In the genomic region with DNA sequence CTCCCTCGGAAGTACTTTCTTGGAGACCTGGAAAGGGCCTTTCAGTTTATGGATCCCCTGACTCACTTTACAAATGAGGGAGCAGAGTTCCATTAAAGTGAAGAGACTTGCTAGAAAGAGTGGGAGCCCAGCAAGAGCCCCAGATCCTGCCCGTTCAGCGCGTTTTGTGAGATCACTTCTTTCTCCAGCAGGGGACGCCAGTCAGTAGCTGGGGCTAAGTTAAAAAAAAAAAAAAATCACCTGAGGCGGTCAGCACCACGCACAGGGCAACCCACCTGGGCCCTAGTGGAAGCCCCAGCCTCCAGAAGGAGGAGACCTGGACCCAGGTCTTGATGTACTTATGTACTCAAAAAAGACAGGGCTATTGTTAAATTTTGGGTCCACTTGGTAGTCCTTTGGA, we compare ENCODE assay signal across 22 cellular contexts. TPM values are rescaled to one million over a fixed set of nuclear protein-coding genes. Genes with fewer than 3 reads are reported as not detected.
DNase-seq lines count a peak whose midpoint lies in the region; ATAC-seq, FAIRE-seq and TF ChIP-seq lines count a peak whose summit lies in the region.
"Had no signal": no experiment of that assay in that cellular context is flagged by ENCODE, and none has a peak within 500 bp of the region (broad histone marks: within the 10 kb centered on the region; RNA-seq: fewer than 3 reads in every experiment).

No MANE protein-coding gene starts in this region.

- TF ChIP-seq POLR2A in A549 (IDR thresholded peaks at IDR 0.05; ENCODE audit: low read length) = no peak
- TF ChIP-seq POLR2A in GM12878 (IDR thresholded peaks at IDR 0.05; ENCODE audit: low read depth, low read length) = no peak
- TF ChIP-seq POLR2A in spleen (IDR thresholded peaks at IDR 0.05) = no peak

- no peaks in the 10 kb centered on the region for H4K20me1 ChIP-seq in Karpas-422 (ENCODE audit: insufficient read depth, low read depth, low read length)
- H4K20me1 ChIP-seq in GM12878 (ENCODE audit: control insufficient read depth, insufficient read depth) = no peaks in the 10 kb centered on the region

- TF ChIP-seq RAD21 in A549 (conservative IDR thresholded peaks at IDR 0.05 in 1 of 2, IDR thresholded peaks at IDR 0.05 in 1 of 2) = peak; percentile 57 to 68
- 0 out of 2 replicates have a peak, but pooled peaks have one; percentile 13 for TF ChIP-seq RAD21 in GM12878 (IDR thresholded peaks at IDR 0.05; ENCODE audit: insufficient read depth, low read depth, low read length)

- no peak overlapping the region for H3K4me3 Mint-ChIP-seq in T-helper 2 cell treated with Interferon-gamma antibody and Interleukin-4, amounts not matched to agents 5 μg/mL and 100 μg/mL, for 36 hours
- H3K4me3 Mint-ChIP-seq: activated CD4-positive, alpha-beta T cell treated with anti-CD3 and anti-CD28 coated beads, Interleukin-2, amount 10 ng/mL, durations not matched to agents 7 days and 5 days; activated naive CD8-positive, alpha-beta T cell treated with anti-CD3 and anti-CD28 coated beads, Interleukin-2, amount 10 ng/mL, durations not matched to agents 7 days and 5 days; activated T-cell treated with anti-CD3 and anti-CD28 coated beads, Interleukin-2, amount 50 U/mL, for 4 hours; mesothelial cell of epicardium had no signal

- no peak overlapping the region for H3K27ac Mint-ChIP-seq in T-helper 2 cell treated with Interferon-gamma antibody and Interleukin-4, amounts not matched to agents 5 μg/mL and 100 μg/mL, for 36 hours
- H3K27ac Mint-ChIP-seq: activated CD4-positive, alpha-beta T cell treated with anti-CD3 and anti-CD28 coated beads, Interleukin-2, amount 10 ng/mL, durations not matched to agents 7 days and 5 days; activated naive CD8-positive, alpha-beta T cell treated with anti-CD3 and anti-CD28 coated beads, Interleukin-2, amount 10 ng/mL, durations not matched to agents 7 days and 5 days; mesothelial cell of epicardium had no signal

- H3K9me3 Mint-ChIP-seq in T-helper 2 cell treated with Interferon-gamma antibody and Interleukin-4, amounts not matched to agents 5 μg/mL and 100 μg/mL, for 36 hours = no peaks in the 10 kb centered on the region
- H3K9me3 Mint-ChIP-seq: activated CD4-positive, alpha-beta T cell treated with anti-CD3 and anti-CD28 coated beads, Interleukin-2, amount 10 ng/mL, durations not matched to agents 7 days and 5 days had no signal

- H3K27me3 Mint-ChIP-seq in T-helper 2 cell treated with Interferon-gamma antibody and Interleukin-4, amounts not matched to agents 5 μg/mL and 100 μg/mL, for 36 hours (ENCODE audit: low read depth) = peaks cover 6% of the 10 kb centered on the region

- no peaks in the 10 kb centered on the region for H3K79me2 ChIP-seq in Karpas-422 (ENCODE audit: low read length)
- H3K79me2 ChIP-seq in GM12878 (ENCODE audit: control insufficient read depth, insufficient read depth, low read length) = no peaks in the 10 kb centered on the region

- TF ChIP-seq CTCF in A549 (IDR thresholded peaks at IDR 0.05) = peak; percentile 50
- peak; percentile 23 for TF ChIP-seq CTCF in GM06990 (IDR thresholded peaks at IDR 0.05; ENCODE audit: insufficient read depth, low read length, poor library complexity, severe bottlenecking)
- TF ChIP-seq CTCF in GM12878 (IDR thresholded peaks at IDR 0.05 in 2 of 3, conservative IDR thresholded peaks at IDR 0.05 in 1 of 3; ENCODE audit: control insufficient read depth in 2 of 3, extremely low read depth in 1 of 3, insufficient read depth in 1 of 3, low read depth in 3 of 3, low read length in 3 of 3) = peak in 2 of 3 experiments; percentile 28 to 31; a peak in 3 of 6 replicates
- no peak for TF ChIP-seq CTCF in spleen (IDR thresholded peaks at IDR 0.05 in 8 of 11, conservative IDR thresholded peaks at IDR 0.05 in 3 of 11)

- H3K9me2 ChIP-seq in Karpas-422 (replicated peaks; ENCODE audit: insufficient read depth, low read length) = no peaks in the 10 kb centered on the region

- H3K9ac ChIP-seq in Karpas-422 (ENCODE audit: low read length) (no peak overlapping the region), GM12878 (ENCODE audit: control insufficient read depth, insufficient read depth, low read length) (no peak overlapping the region)

- POLR2A ChIA-PET in A549 (lab: Yijun Ruan, JAX) (no interaction called here), GM12878 (lab: Charles Lee) (no interaction called here)

- TF ChIP-seq EP300 in A549 (IDR thresholded peaks at IDR 0.05) = no peak
- no peak for TF ChIP-seq EP300 in GM12878 (IDR thresholded peaks at IDR 0.05; ENCODE audit: borderline replicate concordance in 1 of 2, control insufficient read depth in 1 of 2, low read depth in 2 of 2, low read length in 2 of 2)

- H3K27me3 ChIP-seq in GM06990 (replicated peaks; ENCODE audit: control insufficient read depth, insufficient read depth, low read length) = no peaks in the 10 kb centered on the region
- no peaks in the 10 kb centered on the region for H3K27me3 ChIP-seq in Karpas-422 (ENCODE audit: low read length)
- no peaks in the 10 kb centered on the region for H3K27me3 ChIP-seq in GM12878 (replicated peaks in 1 of 2; ENCODE audit: control insufficient read depth in 2 of 2, insufficient read depth in 2 of 2, low read length in 1 of 2)
- no peaks in the 10 kb centered on the region for H3K27me3 ChIP-seq in spleen (replicated peaks in 1 of 7)
- H3K27me3 ChIP-seq: transverse colon had no signal

- H3K4me3 ChIP-seq in A549 (0 out of 3 replicates have a peak overlapping the region, but pooled peaks have one; percentile 14), GM06990 (replicated peaks; ENCODE audit: low read depth, low read length) (no peak overlapping the region), Karpas-422 (ENCODE audit: low read length) (no peak overlapping the region), GM12878 (no peak overlapping the region), spleen (no peak overlapping the region)
- H3K4me3 ChIP-seq: heart left ventricle, transverse colon had no signal

- peak; percentile 59 to 86; a peak in 5 of 6 replicates for ATAC-seq in A549
- ATAC-seq in GM12878 = no peak
- ATAC-seq: activated T-cell treated with anti-CD3 and anti-CD28 coated beads, Interleukin-2, amount 50 U/mL, for 4 hours; heart left ventricle had no signal

- H2AFZ ChIP-seq in Karpas-422 (ENCODE audit: low read length) = no peak overlapping the region
- no peak overlapping the region for H2AFZ ChIP-seq in GM12878 (ENCODE audit: control insufficient read depth, low read depth, low read length)

- H3K4me1 Mint-ChIP-seq in T-helper 2 cell treated with Interferon-gamma antibody and Interleukin-4, amounts not matched to agents 5 μg/mL and 100 μg/mL, for 36 hours (ENCODE audit: low read depth) = no peaks in the 10 kb centered on the region
- H3K4me1 Mint-ChIP-seq: activated CD4-positive, alpha-beta T cell treated with anti-CD3 and anti-CD28 coated beads, Interleukin-2, amount 10 ng/mL, durations not matched to agents 7 days and 5 days; activated naive CD8-positive, alpha-beta T cell treated with anti-CD3 and anti-CD28 coated beads, Interleukin-2, amount 10 ng/mL, durations not matched to agents 7 days and 5 days; mesothelial cell of epicardium had no signal

- H3K4me2 ChIP-seq in A549 (peak overlapping the region; percentile 37; the same call in 2 of the 3 replicates), Karpas-422 (ENCODE audit: low read depth, low read length, poor library complexity, severe bottlenecking) (no peak overlapping the region), GM12878 (ENCODE audit: control insufficient read depth, insufficient read depth) (no peak overlapping the region)

- in situ Hi-C loops in GM12878 (cut with MboI) = no loop called here

- CTCF ChIA-PET in A549 (lab: Yijun Ruan, JAX) (interaction anchor here (0.6 to 1.8 kb wide), 17 partner anchors 9 to 407 kb away, joined by 3 to 8 read pairs (median 4); no protein-coding TSS in a partner anchor), GM12878 (lab: Yijun Ruan, JAX) (interaction anchor here (1.1 kb wide), 1 partner anchor 229 kb away, joined by 5 read pairs; no protein-coding TSS in a partner anchor)

- 0 out of 6 replicates have a peak overlapping the region, but pooled peaks of 1 of the 2 experiments have one; percentile 12 for H3K27ac ChIP-seq in A549
- no peak overlapping the region for H3K27ac ChIP-seq in Karpas-422 (ENCODE audit: low read length)
- H3K27ac ChIP-seq in GM12878 (ENCODE audit: control insufficient read depth, insufficient read depth) = no peak overlapping the region
- H3K27ac ChIP-seq in spleen = no peak overlapping the region
- H3K27ac ChIP-seq: epithelial cell of prostate, heart left ventricle, transverse colon had no signal

- no TSS peak for BruUV-seq in GM12878 (replicated peaks; lab: Mats Ljungman, UMichigan)

- H3K4me1 ChIP-seq in A549 (no peaks in the 10 kb centered on the region), Karpas-422 (ENCODE audit: low read length) (no peaks in the 10 kb centered on the region), GM12878 (ENCODE audit: control insufficient read depth, insufficient read depth, low read length) (no peaks in the 10 kb centered on the region), spleen (no peaks in the 10 kb centered on the region)
- H3K4me1 ChIP-seq: heart left ventricle, transverse colon had no signal

- H3K9me3 ChIP-seq in A549 = no peaks in the 10 kb centered on the region
- no peaks in the 10 kb centered on the region for H3K9me3 ChIP-seq in Karpas-422 (ENCODE audit: low read length)
- no peaks in the 10 kb centered on the region for H3K9me3 ChIP-seq in GM12878 (replicated peaks; ENCODE audit: control insufficient read depth, insufficient read depth, low read length)
- H3K9me3 ChIP-seq in spleen = peaks cover 0 to 18% (median 0%) of the 10 kb centered on the region in 8 donors
- H3K9me3 ChIP-seq: transverse colon had no signal

- H3K36me3 ChIP-seq in GM06990 (ENCODE audit: control insufficient read depth, insufficient read depth, low read length) (no peaks in the 10 kb centered on the region), Karpas-422 (ENCODE audit: insufficient read depth, low read length) (no peaks in the 10 kb centered on the region), GM12878 (ENCODE audit: control insufficient read depth in 2 of 2, insufficient read depth in 2 of 2, low read length in 1 of 2) (no peaks in the 10 kb centered on the region), spleen (no peaks in the 10 kb centered on the region)
- H3K36me3 ChIP-seq: heart left ventricle, transverse colon had no signal

- intact Hi-C loops in GM12878 (cut with micrococcal nuclease; ENCODE audit: unreplicated experiment) = no loop called here
- intact Hi-C loops in spleen (cut with DNase I; ENCODE audit: low total_unique reads) = no loop called here

- RAD21 ChIA-PET in GM12878 (lab: Charles Lee; ENCODE audit: unreplicated experiment) = no interaction called here

- SMC1A ChIA-PET in GM12878 (lab: Charles Lee; ENCODE audit: uncharacterized antibody, unreplicated experiment) = no interaction called here

- 24% methylated on average over 7 of the region's 7 CpGs for WGBS in A549 (ENCODE audit: missing lambda C conversion rate)
- WGBS in GM12878 (ENCODE audit: insufficient coverage, insufficient replicate concordance, low lambda C conversion rate, missing lambda C conversion rate) = 20% methylated on average over 7 of the region's 7 CpGs
- 78 to 88% (median 83%) methylated on average over 7 of the region's 7 CpGs for WGBS in spleen, 5 donors

- DNase-seq in A549 (ENCODE audit: low read depth in 1 of 2, low spot score in 1 of 2) = peak; percentile 27 to 49
- no peak for DNase-seq in GM06990 (ENCODE audit: extremely low read depth, insufficient read length)
- DNase-seq in Karpas-422 = peak; percentile 69
- no peak for DNase-seq in GM12878 (ENCODE audit: low read depth, low spot score)
- no peak for DNase-seq in spleen
- DNase-seq in T-helper 2 cell treated with Interferon-gamma antibody and Interleukin-4, amounts not matched to agents 5 μg/mL and 100 μg/mL, for 36 hours (ENCODE audit: low spot score) = no peak
- no peak for DNase-seq in NCI-H748 (lab: John Stamatoyannopoulos, UW; ENCODE audit: unreplicated experiment)
- DNase-seq in SKM-1 treated with dmso at 0.1 percent for 144 hours (lab: John Stamatoyannopoulos, UW; ENCODE audit: unreplicated experiment) = no peak
- DNase-seq: activated CD4-positive, alpha-beta T cell treated with anti-CD3 and anti-CD28 coated beads, Interleukin-2, amount 10 ng/mL, durations not matched to agents 7 days and 5 days; activated naive CD8-positive, alpha-beta T cell treated with anti-CD3 and anti-CD28 coated beads, Interleukin-2, amount 10 ng/mL, durations not matched to agents 7 days and 5 days; activated T-cell treated with anti-CD3 and anti-CD28 coated beads, Interleukin-2, amount 50 U/mL, for 4 hours; AML-193; cerebellar nuclear complex; heart left ventricle; NCI-H2081; NCI-H82; stimulated activated CD4-positive, alpha-beta T cell treated with anti-CD3 and anti-CD28 coated beads, Interleukin-4, amount 100 ng/mL, for 4 hours; transverse colon had no signal

- no peaks in the 10 kb centered on the region for H3K36me3 Mint-ChIP-seq in T-helper 2 cell treated with Interferon-gamma antibody and Interleukin-4, amounts not matched to agents 5 μg/mL and 100 μg/mL, for 36 hours (ENCODE audit: low read depth)
- H3K36me3 Mint-ChIP-seq: activated naive CD8-positive, alpha-beta T cell treated with anti-CD3 and anti-CD28 coated beads, Interleukin-2, amount 10 ng/mL, durations not matched to agents 7 days and 5 days; mesothelial cell of epicardium had no signal

- no peak for FAIRE-seq in A549 (lab: Jason Lieb, UNC)
- no peak for FAIRE-seq in GM12878 (lab: Jason Lieb, UNC)
- FAIRE-seq: keratinocyte had no signal

RNA-seq across cellular contexts. Expression of a gene that starts 40.8 kb away (rescaled TPM):
- polyA plus RNA-seq in A549 (2011; rRNA removed) = 2.9 and 3.3 TPM in 2 replicates
- polyA plus RNA-seq in A549 (2012; cell fraction: cytosol; rRNA removed) = 3.5 and 6.7 TPM in 2 replicates
- polyA plus RNA-seq in A549 (2012; cell fraction: nucleus; rRNA removed) = 7.9 and 11.3 TPM in 2 replicates
- polyA plus RNA-seq in A549 (2017; fragmentation: RNase III; extraction: RNeasy Plus Mini Kit Qiagen cat#74134 plus additional on column Dnase treatment) = 1.7 to 3.0 TPM (median 2.3 TPM) in 3 replicates
- 3.0 and 3.4 TPM in 2 replicates for polyA minus RNA-seq in A549 (2011; rRNA and poly(A)+ RNA removed)
- total RNA-seq in Karpas-422 (2014; rRNA removed; shearing (Covaris generic); ENCODE audit: low replicate concordance) = not detected in 2 replicates
- not detected in 2 replicates for total RNA-seq in GM12878 (2013; cell fraction: nucleolus; rRNA removed)
- 0.05 and 0.11 TPM in 2 replicates for total RNA-seq in GM12878 (2014; rRNA removed)
- not detected in 2 replicates for total RNA-seq in GM12878 (2014; rRNA removed; fragmentation: Illumina TruSeq; extraction: Trizol)
- 0.13 TPM in 1 of 2 replicates, not detected in the other for total RNA-seq in GM12878 (2021)
- polyA plus RNA-seq in GM12878 (2011; ENCODE audit: low read depth) = not detected
- polyA plus RNA-seq in GM12878 (2011; rRNA removed) = not detected in 2 replicates
- not detected in 2 replicates for polyA plus RNA-seq in GM12878 (2011; cell fraction: cytosol; rRNA removed)
- polyA plus RNA-seq in GM12878 (2011; cell fraction: nucleus; rRNA removed) = not detected in 2 replicates
- polyA plus RNA-seq in GM12878 (2012) = 0.22 and 0.23 TPM in 2 replicates
- 0.04 TPM in 1 of 2 replicates, not detected in the other for polyA plus RNA-seq in GM12878 (2014; fragmentation: Illumina TruSeq; extraction: Trizol)
- not detected for polyA plus RNA-seq in GM12878 (2014; fragmentation: Nextera tagmentation; extraction: Ambion mirVana)
- polyA plus RNA-seq in GM12878 (2014; rRNA removed) = 0.09 and 0.10 TPM in 2 replicates
- polyA plus RNA-seq in GM12878 (2016; fragmentation: Nextera tagmentation; extraction: Ambion mirVana) = not detected
- not detected in 2 replicates for polyA minus RNA-seq in GM12878 (2011; rRNA and poly(A)+ RNA removed)
- not detected in 2 replicates for polyA minus RNA-seq in GM12878 (2011; cell fraction: cytosol; rRNA and poly(A)+ RNA removed)
- polyA minus RNA-seq in GM12878 (2011; cell fraction: nucleus; rRNA and poly(A)+ RNA removed) = not detected in 2 replicates
- total RNA-seq in spleen = 1 to 10 TPM in 6 of 7 donors, under 1 TPM in 1; 0.68 to 8.7 (median 2.2) TPM
- polyA plus RNA-seq in spleen = 1 to 10 TPM in 1 of 3 donors, under 1 TPM in 2; 0.26 to 1.2 (median 0.97) TPM
- total RNA-seq: activated CD4-positive, alpha-beta T cell treated with anti-CD3 and anti-CD28 coated beads, Interleukin-2, amount 10 ng/mL, durations not matched to agents 7 days and 5 days; activated naive CD8-positive, alpha-beta T cell treated with anti-CD3 and anti-CD28 coated beads, Interleukin-2, amount 10 ng/mL, durations not matched to agents 7 days and 5 days; activated T-cell treated with anti-CD3 and anti-CD28 coated beads, Interleukin-2, amount 50 U/mL, for 4 hours; LHCN-M2; mesothelial cell of epicardium had no signal
- polyA plus RNA-seq: keratinocyte had no signal

Comparison
In these comparisons a context has a peak if more than half of its experiments do, and no peak if none do; other contexts are left out.
1. DNase-seq: peak in A549 (2 of 2) and Karpas-422 (single experiment); none in GM06990 (single experiment), GM12878 (single experiment), spleen (single experiment), T-helper 2 cell treated with Interferon-gamma antibody and Interleukin-4, amounts not matched to agents 5 μg/mL and 100 μg/mL, for 36 hours (single experiment), NCI-H748 (single experiment) and SKM-1 treated with dmso at 0.1 percent for 144 hours (single experiment).
2. CTCF ChIP-seq: peak in A549 (single experiment), GM06990 (single experiment) and GM12878 (2 of 3); none in spleen (0 of 11).